In genomic region chr6:10030942-10031537, GRCh38 we compare ENCODE assay signal across 8 cellular contexts.
DNase-seq lines count a peak whose midpoint lies in the region; ATAC-seq and TF ChIP-seq lines count a peak whose summit lies in the region.

No MANE protein-coding gene starts in this region.

- DNase-seq in left ventricle myocardium inferior (no peak), Right ventricle myocardium inferior (ENCODE audit: missing footprints) (no peak), NCI-H748 (lab: John Stamatoyannopoulos, UW; ENCODE audit: unreplicated experiment) (peak; percentile 62), fibroblast of mammary gland (ENCODE audit: low read depth) (no peak), tibial nerve (ENCODE audit: low spot score in 2 of 2) (no peak), SHP77 treated with DMSO at 0.1 percent for 48 hours (lab: John Stamatoyannopoulos, UW) (no peak), NK-92 (lab: John Stamatoyannopoulos, UW; ENCODE audit: unreplicated experiment) (no peak)
- DNase-seq in activated T-cell treated with anti-CD3 and anti-CD28 coated beads, Interleukin-2, amount 50 U/mL, for 1 hour = no peak

- H3K27ac ChIP-seq in left ventricle myocardium inferior (replicated peaks) (no peak overlapping the region), tibial nerve (no peak overlapping the region)

- ATAC-seq in Right ventricle myocardium inferior = no peak

- TF ChIP-seq EP300 in tibial nerve (IDR thresholded peaks at IDR 0.05) = no peak

- H3K4me1 ChIP-seq in left ventricle myocardium inferior = no peaks in the 10 kb centered on the region
- no peaks in the 10 kb centered on the region for H3K4me1 ChIP-seq in tibial nerve

- TF ChIP-seq CTCF in left ventricle myocardium inferior (IDR thresholded peaks at IDR 0.05; ENCODE audit: borderline replicate concordance) (peak; percentile 35), fibroblast of mammary gland (conservative IDR thresholded peaks at IDR 0.05; ENCODE audit: control insufficient read depth, insufficient read depth, low read depth, low read length) (peak; percentile 19), tibial nerve (IDR thresholded peaks at IDR 0.05) (peak; percentile 30 to 60 (median 47))

- peaks cover 6% of the 10 kb centered on the region for H3K27me3 ChIP-seq in left ventricle myocardium inferior (ENCODE audit: low read depth)
- H3K27me3 ChIP-seq in tibial nerve = peaks cover 0 to 7% of the 10 kb centered on the region in 2 donors

- H3K36me3 ChIP-seq in left ventricle myocardium inferior = no peaks in the 10 kb centered on the region
- no peaks in the 10 kb centered on the region for H3K36me3 ChIP-seq in tibial nerve

- no peak for TF ChIP-seq POLR2A in tibial nerve (IDR thresholded peaks at IDR 0.05)

- intact Hi-C loops in left ventricle myocardium inferior (cut with micrococcal nuclease) (no loop called here), Right ventricle myocardium inferior (cut with DNase I) (no loop called here)

- 63 to 74% methylated on average over 8 of the region's 8 CpGs for WGBS in tibial nerve, 2 donors

- H3K4me3 ChIP-seq in left ventricle myocardium inferior (no peak overlapping the region), fibroblast of mammary gland (ENCODE audit: control insufficient read depth, low read depth, low read length) (no peak overlapping the region), tibial nerve (no peak overlapping the region)

- no peaks in the 10 kb centered on the region for H3K9me3 ChIP-seq in left ventricle myocardium inferior (replicated peaks)
- no peaks in the 10 kb centered on the region for H3K9me3 ChIP-seq in tibial nerve
